Comparison of ENCODE assay signal across 8 cellular contexts in genomic region chr2:206260427-206261012, GRCh38. TPM values are rescaled to one million over a fixed set of nuclear protein-coding genes. Genes with fewer than 3 reads are reported as not detected.
DNase-seq lines count a peak whose midpoint lies in the region; ATAC-seq, FAIRE-seq and TF ChIP-seq lines count a peak whose summit lies in the region.

No MANE protein-coding gene starts in this region.

- DNase-seq in BJ (ENCODE audit: low read depth) (no peak), SK-N-DZ (ENCODE audit: low spot score) (peak; percentile 40), heart left ventricle (no peak), ureter (ENCODE audit: low spot score) (no peak), HK-2 (ENCODE audit: unreplicated experiment) (no peak), GM12892 (ENCODE audit: insufficient read length) (no peak)

- intact Hi-C loops in heart left ventricle (cut with DNase I): loop anchor here in 5 of 10 donors (5.0 to 10.0 kb wide), 2 partner anchors 93 to 96 kb away; no protein-coding TSS in a partner anchor

- no peaks in the 10 kb centered on the region for H3K9me3 ChIP-seq in heart left ventricle

- TF ChIP-seq POLR2A in heart left ventricle (IDR thresholded peaks at IDR 0.05) (no peak), GM12892 (IDR thresholded peaks at IDR 0.05; ENCODE audit: low read depth, low read length) (no peak)

- CTCF ChIA-PET in BJ (lab: Yijun Ruan, JAX): interaction anchor here (1.2 to 2.7 kb wide), 5 partner anchors 13 to 96 kb away, joined by 3 to 10 read pairs (median 4); partner anchors contain the start of gene ZDBF2

- H3K4me1 ChIP-seq in heart left ventricle: no peaks in the 10 kb centered on the region

- ATAC-seq in GM18867 (IDR thresholded peaks at IDR 0.05; ENCODE audit: unreplicated experiment) (peak; percentile 95), HG03103 (IDR thresholded peaks at IDR 0.05; ENCODE audit: low read depth, unreplicated experiment) (peak; percentile 74), heart left ventricle (peak in 2 of 4 donors; percentile 50 to 67)

- WGBS in heart left ventricle, 4 donors: 29 to 34% (median 33%) methylated on average over 4 of the region's 4 CpGs

- H3K27me3 ChIP-seq in BJ (ENCODE audit: control insufficient read depth, insufficient read depth, low read length) (peaks cover 27% of the 10 kb centered on the region), heart left ventricle (peaks cover 20 to 100% (median 72%) of the 10 kb centered on the region in 9 donors)

- no peak overlapping the region for H3K27ac ChIP-seq in heart left ventricle

- H3K36me3 ChIP-seq in BJ (ENCODE audit: control insufficient read depth, insufficient read depth, low read length) (no peaks in the 10 kb centered on the region), heart left ventricle (no peaks in the 10 kb centered on the region)

- POLR2A ChIA-PET in BJ (lab: Charles Lee): no interaction called here

- no peak overlapping the region for H3K4me3 ChIP-seq in BJ (ENCODE audit: low read depth, low read length)
- H3K4me3 ChIP-seq in heart left ventricle: peak overlapping the region in 2 of 12 donors; percentile 23 to 38

- peak; percentile 58 for TF ChIP-seq CTCF in BJ (IDR thresholded peaks at IDR 0.05; ENCODE audit: insufficient read depth, low read depth, low read length)
- TF ChIP-seq CTCF in heart left ventricle (IDR thresholded peaks at IDR 0.05): peak in 10 of 12 donors; percentile 17 to 47 (median 28)

- no peak for FAIRE-seq in GM12892 (lab: Jason Lieb, UNC)

RNA-seq across cellular contexts. Expression of gene ZDBF2, which starts 13.9 kb away (rescaled TPM):
- polyA plus RNA-seq in BJ (2011; rRNA removed): 2.5 and 5.1 TPM in 2 replicates
- 5.2 and 5.6 TPM in 2 replicates for polyA minus RNA-seq in BJ (2011; rRNA and poly(A)+ RNA removed)
- 12.0 and 13.9 TPM in 2 replicates for polyA plus RNA-seq in SK-N-DZ (2014; cell fraction: cytosol; rRNA removed)
- 18.0 and 19.1 TPM in 2 replicates for polyA plus RNA-seq in SK-N-DZ (2014; cell fraction: nucleus; rRNA removed)
- total RNA-seq in heart left ventricle: 10 to 100 TPM in 5 of 9 donors, 1 to 10 TPM in 4; 4.7 to 14.8 (median 10.2) TPM
- 1 to 10 TPM; 1.2 to 1.7 TPM for polyA plus RNA-seq in heart left ventricle
- 13.0 TPM for total RNA-seq in ureter
- polyA plus RNA-seq in GM12892 (2012; ENCODE audit: missing spikeins): 7.3 TPM
